Comparison of ENCODE assay signal across 11 cellular contexts in the genomic region with DNA sequence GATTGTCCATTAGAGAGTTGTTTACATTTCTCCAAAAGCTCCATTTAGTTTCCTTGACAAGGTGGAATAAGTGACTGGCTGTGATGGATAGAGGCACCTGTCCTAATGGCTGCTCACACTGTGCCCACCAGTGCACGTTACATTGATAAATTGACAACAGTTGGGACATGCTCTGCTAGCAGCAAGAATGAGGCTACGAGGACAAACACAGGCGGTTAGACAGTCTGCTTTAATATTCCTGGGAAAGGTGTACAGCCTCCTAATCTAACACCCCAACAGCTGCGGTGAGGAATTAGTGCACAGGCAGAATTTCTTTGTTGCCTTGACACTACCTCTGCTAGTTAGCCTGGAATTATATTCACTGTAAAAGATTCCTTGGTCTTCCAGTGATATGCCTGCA.
DNase-seq lines count a peak whose midpoint lies in the region; ATAC-seq and TF ChIP-seq lines count a peak whose summit lies in the region.
"Had no signal": no experiment of that assay in that cellular context is flagged by ENCODE, and none has a peak within 500 bp of the region (broad histone marks: within the 10 kb centered on the region; RNA-seq: fewer than 3 reads in every experiment).

No MANE protein-coding gene starts in this region.

- H3K27ac ChIP-seq in breast epithelium (no peak overlapping the region), SJCRH30 (peak overlapping the region; percentile 94), mesenchymal stem cell (ENCODE audit: low read length, poor library complexity, severe bottlenecking) (no peak overlapping the region), thoracic aorta (no peak overlapping the region)

- peak overlapping the region in 2 of 3 donors; percentile 42 to 62 for H3K4me3 ChIP-seq in breast epithelium
- H3K4me3 ChIP-seq in SJCRH30: peak overlapping the region; percentile 59
- no peak overlapping the region for H3K4me3 ChIP-seq in mesenchymal stem cell (ENCODE audit: insufficient read depth in 1 of 2, low read depth in 1 of 2, low read length in 2 of 2)
- H3K4me3 ChIP-seq in thoracic aorta: peak overlapping the region; percentile 70

- H2BK12ac ChIP-seq in mesenchymal stem cell (ENCODE audit: low read length in 2 of 2): peak overlapping the region; percentile 50 to 95

- no peak overlapping the region for H3K18ac ChIP-seq in mesenchymal stem cell (ENCODE audit: low read depth in 1 of 2, low read length in 2 of 2)

- H3K14ac ChIP-seq in mesenchymal stem cell (ENCODE audit: low read length in 2 of 2): no peak overlapping the region

- H3K36me3 ChIP-seq in breast epithelium: no peaks in the 10 kb centered on the region
- H3K36me3 ChIP-seq in SJCRH30: no peaks in the 10 kb centered on the region
- no peaks in the 10 kb centered on the region for H3K36me3 ChIP-seq in mesenchymal stem cell (ENCODE audit: control insufficient read depth in 1 of 2, insufficient read depth in 2 of 2, low read depth in 1 of 2, low read length in 2 of 2)
- no peaks in the 10 kb centered on the region for H3K36me3 ChIP-seq in thoracic aorta

- no peak overlapping the region for H2AFZ ChIP-seq in mesenchymal stem cell (ENCODE audit: low read depth, low read length)

- no peaks in the 10 kb centered on the region for H3K27me3 Mint-ChIP-seq in MCF 10A (ENCODE audit: insufficient read depth, unreplicated experiment)

- no peak overlapping the region for H2BK120ac ChIP-seq in mesenchymal stem cell (ENCODE audit: low read depth, low read length)

- TF ChIP-seq POLR2A in breast epithelium (IDR thresholded peaks at IDR 0.05): no peak

- no peak overlapping the region for H3K27ac Mint-ChIP-seq in MCF 10A (ENCODE audit: low read depth, unreplicated experiment)

- DNase-seq in breast epithelium (ENCODE audit: low spot score in 2 of 2) (no peak), MCF 10A (ENCODE audit: unreplicated experiment) (no peak), SJCRH30 (peak; percentile 83 to 94), mesenchymal stem cell (no peak), thoracic aorta (ENCODE audit: low spot score) (no peak), HCEC 1CT (no peak), Ammon's horn (ENCODE audit: low spot score) (no peak)
- DNase-seq in stimulated activated CD4-positive, alpha-beta T cell treated with anti-CD3 and anti-CD28 coated beads, Interleukin-4, amount 100 ng/mL, for 1 hour: no peak
- DNase-seq: glutamatergic neuron had no signal

- peak overlapping the region; percentile 86 for H3K9ac ChIP-seq in mesenchymal stem cell (ENCODE audit: low read length)

- no peaks in the 10 kb centered on the region for H3K9me3 Mint-ChIP-seq in MCF 10A (ENCODE audit: unreplicated experiment)
- H3K9me3 Mint-ChIP-seq: central memory CD8-positive, alpha-beta T cell had no signal

- TF ChIP-seq CTCF in breast epithelium (IDR thresholded peaks at IDR 0.05): no peak
- no peak for TF ChIP-seq CTCF in MCF 10A (IDR thresholded peaks at IDR 0.05; ENCODE audit: unreplicated experiment)
- no peak for TF ChIP-seq CTCF in thoracic aorta (IDR thresholded peaks at IDR 0.05)

- CTCF ChIA-PET in MCF 10A (lab: Yijun Ruan, JAX): interaction anchor here (1.9 kb wide), 1 partner anchor 358 kb away, joined by 5 read pairs; no protein-coding TSS in a partner anchor

- no peak overlapping the region for H3K4me2 ChIP-seq in mesenchymal stem cell (ENCODE audit: low read length, poor library complexity, severe bottlenecking)

- peak overlapping the region in 1 of 2 experiments; percentile 67 for H3K23ac ChIP-seq in mesenchymal stem cell (ENCODE audit: low read length in 2 of 2)

- H3K36me3 Mint-ChIP-seq in MCF 10A (ENCODE audit: insufficient read depth, unreplicated experiment): no peaks in the 10 kb centered on the region

- H3K4me1 ChIP-seq in breast epithelium: no peaks in the 10 kb centered on the region
- H3K4me1 ChIP-seq in SJCRH30: peaks cover 23% of the 10 kb centered on the region
- peaks cover 1% of the 10 kb centered on the region for H3K4me1 ChIP-seq in mesenchymal stem cell (ENCODE audit: control insufficient read depth, insufficient read depth, low read depth, low read length)
- peaks cover 6 to 8% of the 10 kb centered on the region in 2 donors for H3K4me1 ChIP-seq in thoracic aorta (ENCODE audit: control insufficient read depth in 1 of 2, low read depth in 2 of 2)

- no peak overlapping the region for H2BK5ac ChIP-seq in mesenchymal stem cell (ENCODE audit: low read depth, low read length, poor library complexity, severe bottlenecking)

- no peak overlapping the region for H3K4me3 Mint-ChIP-seq in MCF 10A (ENCODE audit: unreplicated experiment)

- H2BK15ac ChIP-seq in mesenchymal stem cell (ENCODE audit: low read depth, poor library complexity, severe bottlenecking): no peak overlapping the region

- H3K27me3 ChIP-seq in breast epithelium (no peaks in the 10 kb centered on the region), SJCRH30 (no peaks in the 10 kb centered on the region), mesenchymal stem cell (ENCODE audit: control insufficient read depth in 1 of 2, insufficient read depth in 1 of 2, low read length in 2 of 2) (no peaks in the 10 kb centered on the region), thoracic aorta (replicated peaks; ENCODE audit: insufficient read depth) (no peaks in the 10 kb centered on the region)

- BruUV-seq in MCF 10A (replicated peaks; lab: Mats Ljungman, UMichigan): no TSS peak

- H4K8ac ChIP-seq in mesenchymal stem cell (ENCODE audit: low read length): peak overlapping the region; percentile 60

- H3K79me1 ChIP-seq in mesenchymal stem cell (replicated peaks; ENCODE audit: low read length, poor library complexity, severe bottlenecking): no peaks in the 10 kb centered on the region

- H3K9me3 ChIP-seq in breast epithelium (no peaks in the 10 kb centered on the region), SJCRH30 (replicated peaks) (no peaks in the 10 kb centered on the region), mesenchymal stem cell (ENCODE audit: control insufficient read depth, low read length) (no peaks in the 10 kb centered on the region), thoracic aorta (no peaks in the 10 kb centered on the region)

- H3K4me1 Mint-ChIP-seq in MCF 10A (ENCODE audit: insufficient read depth, unreplicated experiment): no peaks in the 10 kb centered on the region
- H3K4me1 Mint-ChIP-seq: central memory CD8-positive, alpha-beta T cell had no signal

- POLR2A ChIA-PET in MCF 10A (lab: Yijun Ruan, JAX): no interaction called here

- no peak overlapping the region for H2AK5ac ChIP-seq in mesenchymal stem cell (ENCODE audit: low read length, severe bottlenecking)

- peak overlapping the region; percentile 12 for H4K91ac ChIP-seq in mesenchymal stem cell (ENCODE audit: low read length)

- ATAC-seq in thoracic aorta (ENCODE audit: insufficient number of reproducible peaks, low FRiP score, low read depth): no peak
- ATAC-seq: SK-N-SH treated with all-trans-retinoic acid at 6 μM for 48 hours had no signal

- peak overlapping the region; percentile 49 to 80 for H3K4ac ChIP-seq in mesenchymal stem cell (ENCODE audit: low read depth in 1 of 2, low read length in 2 of 2)

- 73% methylated on average over 3 of the region's 4 CpGs for WGBS in mesenchymal stem cell

- intact Hi-C loops in breast epithelium (cut with DNase I; ENCODE audit: low total_unique reads) (no loop called here), MCF 10A (cut with micrococcal nuclease) (no loop called here)

Comparison
In these comparisons a context has a peak if more than half of its experiments do, and no peak if none do; other contexts are left out.
1. DNase-seq: peak in SJCRH30 (2 of 2); none in breast epithelium (0 of 2), MCF 10A (single experiment), mesenchymal stem cell (single experiment), thoracic aorta (single experiment), stimulated activated CD4-positive, alpha-beta T cell treated with anti-CD3 and anti-CD28 coated beads, Interleukin-4, amount 100 ng/mL, for 1 hour (single experiment), HCEC 1CT (single experiment) and Ammon's horn (single experiment).
2. H3K4me3 ChIP-seq: peak in breast epithelium (2 of 3), SJCRH30 (single experiment) and thoracic aorta (single experiment); none in mesenchymal stem cell (0 of 2).